Comparison of ENCODE assay signal across 37 cellular contexts in genomic region chr3:117746091-117746490, GRCh38.
"Had no signal": no experiment of that assay in that cellular context is flagged by ENCODE, and none has a peak within 500 bp of the region (broad histone marks: within the 10 kb centered on the region; RNA-seq: fewer than 3 reads in every experiment).

No MANE protein-coding gene starts in this region.

- H3K27me3 ChIP-seq: brain microvascular endothelial cell had no signal

- H3K4me3 Mint-ChIP-seq: activated CD4-positive, alpha-beta memory T cell treated with anti-CD3 and anti-CD28 coated beads, Interleukin-2, amount 10 ng/mL, durations not matched to agents 7 days and 5 days; activated CD8-positive, alpha-beta memory T cell treated with anti-CD3 and anti-CD28 coated beads, Interleukin-2, amount 10 ng/mL, durations not matched to agents 7 days and 5 days; activated naive CD8-positive, alpha-beta T cell treated with anti-CD3 and anti-CD28 coated beads for 36 hours; central memory CD8-positive, alpha-beta T cell; T-cell had no signal

- DNase-seq: activated CD4-positive, alpha-beta memory T cell treated with anti-CD3 and anti-CD28 coated beads, Interleukin-2, amount 10 ng/mL, durations not matched to agents 7 days and 5 days; activated CD4-positive, alpha-beta T cell treated with anti-CD3 and anti-CD28 coated beads for 1 hour; activated CD4-positive, alpha-beta T cell treated with anti-CD3 and anti-CD28 coated beads for 48 hours; activated CD4-positive, CD25-positive, alpha-beta regulatory T cell; activated CD8-positive, alpha-beta memory T cell treated with anti-CD3 and anti-CD28 coated beads for 24 hours; activated CD8-positive, alpha-beta memory T cell treated with anti-CD3 and anti-CD28 coated beads, Interleukin-2, amount 10 ng/mL, durations not matched to agents 7 days and 5 days; activated CD8-positive, alpha-beta memory T cell treated with anti-CD3 and anti-CD28 coated beads, Interleukin-2, amount 50 U/mL, for 48 hours; activated effector memory CD4-positive, alpha-beta T cell treated with anti-CD3 and anti-CD28 coated beads, Interleukin-2, amount 50 U/mL, for 16 hours; activated naive CD4-positive, alpha-beta T cell; activated naive CD4-positive, alpha-beta T cell treated with anti-CD3 and anti-CD28 coated beads, Interleukin-2, amount 50 U/mL, for 16 hours; activated naive CD8-positive, alpha-beta T cell treated with anti-CD3 and anti-CD28 coated beads for 36 hours; activated T-cell treated with anti-CD3 and anti-CD28 coated beads, Interleukin-2, amount 50 U/mL, for 48 hours; amniotic stem cell; aorta; brain microvascular endothelial cell; NCI-H1105 treated with DMSO at 0.1 percent for 48 hours; NCI-H1436; NCI-H1694; NCI-H1930; NCI-H2081 treated with DMSO at 0.1 percent for 48 hours; NCI-H345; NCI-H510A treated with DMSO at 0.1 percent for 48 hours; NCI-H526 treated with DMSO at 0.1 percent for 48 hours; NCI-H82; NK-92 treated with Interleukin-12 subunit alpha and Interleukin-12 subunit beta, amount 100 ng/mL, for 24 hours; PC-9; SIG-M5; T-cell; T-helper 2 cell; T-helper 9 cell had no signal

- H3K27ac Mint-ChIP-seq: activated CD4-positive, alpha-beta memory T cell treated with anti-CD3 and anti-CD28 coated beads, Interleukin-2, amount 10 ng/mL, durations not matched to agents 7 days and 5 days; activated CD8-positive, alpha-beta memory T cell treated with anti-CD3 and anti-CD28 coated beads, Interleukin-2, amount 10 ng/mL, durations not matched to agents 7 days and 5 days; activated naive CD8-positive, alpha-beta T cell treated with anti-CD3 and anti-CD28 coated beads for 36 hours; T-cell had no signal

- H3K36me3 ChIP-seq: brain microvascular endothelial cell, cardiac muscle cell had no signal

- H3K36me3 Mint-ChIP-seq: activated CD8-positive, alpha-beta memory T cell treated with anti-CD3 and anti-CD28 coated beads, Interleukin-2, amount 10 ng/mL, durations not matched to agents 7 days and 5 days; activated naive CD8-positive, alpha-beta T cell treated with anti-CD3 and anti-CD28 coated beads for 36 hours; T-cell had no signal

- ATAC-seq: activated CD8-positive, alpha-beta memory T cell treated with anti-CD3 and anti-CD28 coated beads, Interleukin-2, amount 10 ng/mL, durations not matched to agents 7 days and 5 days; K562; Right ventricle myocardium inferior; SK-N-SH treated with all-trans-retinoic acid at 6 μM for 48 hours; T-cell had no signal

- H3K27ac ChIP-seq: brain microvascular endothelial cell, cardiac muscle cell, PC-9, RWPE1, VCaP had no signal

- H3K4me3 ChIP-seq: cardiac muscle cell, K562, PC-9 had no signal

- H3K4me1 Mint-ChIP-seq: activated CD4-positive, alpha-beta memory T cell treated with anti-CD3 and anti-CD28 coated beads, Interleukin-2, amount 10 ng/mL, durations not matched to agents 7 days and 5 days; activated CD8-positive, alpha-beta memory T cell treated with anti-CD3 and anti-CD28 coated beads, Interleukin-2, amount 10 ng/mL, durations not matched to agents 7 days and 5 days; activated naive CD8-positive, alpha-beta T cell treated with anti-CD3 and anti-CD28 coated beads for 36 hours; central memory CD8-positive, alpha-beta T cell; T-cell had no signal

- H3K27me3 Mint-ChIP-seq: activated CD4-positive, alpha-beta memory T cell treated with anti-CD3 and anti-CD28 coated beads, Interleukin-2, amount 10 ng/mL, durations not matched to agents 7 days and 5 days; activated CD8-positive, alpha-beta memory T cell treated with anti-CD3 and anti-CD28 coated beads, Interleukin-2, amount 10 ng/mL, durations not matched to agents 7 days and 5 days; activated naive CD8-positive, alpha-beta T cell treated with anti-CD3 and anti-CD28 coated beads for 36 hours; central memory CD8-positive, alpha-beta T cell; T-cell had no signal
